ENCODE assay signal across 10 cellular contexts in the genomic region with DNA sequence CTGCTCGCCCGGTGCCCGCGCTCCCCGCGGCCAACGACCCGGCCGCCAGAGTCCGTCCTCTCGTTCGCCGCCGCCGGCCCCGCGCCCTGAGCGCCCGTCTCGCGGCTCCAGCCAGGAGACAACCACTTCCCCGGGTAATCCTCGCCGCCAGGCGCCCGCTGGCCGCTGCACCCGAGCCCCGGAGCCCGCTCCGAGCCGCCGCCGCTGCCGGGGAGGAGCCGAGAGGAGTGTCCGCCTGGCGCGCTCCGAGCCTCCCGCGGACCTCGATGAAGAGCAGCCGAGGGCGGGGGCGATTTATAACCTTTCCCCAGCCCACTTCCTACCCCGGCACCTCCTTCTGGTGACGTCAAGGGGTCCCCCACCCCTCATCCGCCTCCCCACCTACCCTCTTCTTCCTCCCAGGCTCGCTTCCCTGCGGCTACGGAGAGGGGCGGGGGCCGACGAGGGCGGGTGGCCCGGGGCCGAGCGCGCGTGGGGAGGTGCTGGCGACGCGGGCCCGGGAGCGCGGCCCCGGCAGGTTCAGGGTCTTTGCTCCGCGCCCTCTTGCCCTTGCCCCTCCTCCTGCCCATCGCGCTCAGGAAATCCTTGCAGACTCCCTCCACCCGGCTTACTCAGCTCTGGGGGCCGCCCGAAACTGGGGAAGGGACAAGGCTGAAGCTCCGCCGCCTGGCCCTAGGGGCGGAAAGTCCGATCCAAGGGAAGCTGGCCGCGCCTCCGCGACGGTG. TPM values are rescaled to one million over a fixed set of nuclear protein-coding genes. Genes with fewer than 3 reads are reported as not detected.
DNase-seq lines count a peak whose midpoint lies in the region; ATAC-seq, FAIRE-seq and TF ChIP-seq lines count a peak whose summit lies in the region.
"Had no signal": no experiment of that assay in that cellular context is flagged by ENCODE, and none has a peak within 500 bp of the region (broad histone marks: within the 10 kb centered on the region; RNA-seq: fewer than 3 reads in every experiment).

Gene FLT1 (minus strand): TSS at position 268 of the 725 bp plus-strand sequence. CDS start 285 bp downstream, outside the sequence.

- H3K4me3 ChIP-seq in A549 (peak within 1 kb of the TSS; percentile 36), tibial artery (peak within 1 kb of the TSS; percentile 46 to 49)
- H3K4me3 ChIP-seq in naive thymus-derived CD4-positive, alpha-beta T cell (ENCODE audit: low read length), result peak within 1 kb of the TSS; percentile 44

- no peaks in the 10 kb centered on the region for H3K9me3 Mint-ChIP-seq in naive thymus-derived CD4-positive, alpha-beta T cell

- peaks cover 0 to 55% (median 37%) of the 10 kb centered on the region in 7 donors for H3K4me1 Mint-ChIP-seq in naive thymus-derived CD4-positive, alpha-beta T cell

- FAIRE-seq in A549 (lab: Jason Lieb, UNC), result no peak
- FAIRE-seq: GM18507 had no signal

- H3K9me3 ChIP-seq in A549 (no peaks in the 10 kb centered on the region), tibial artery (no peaks in the 10 kb centered on the region)
- H3K9me3 ChIP-seq in naive thymus-derived CD4-positive, alpha-beta T cell (ENCODE audit: control insufficient read depth in 2 of 3, low read length in 3 of 3), result no peaks in the 10 kb centered on the region

- no peak for DNase-seq in A549 (ENCODE audit: low read depth in 1 of 2, low spot score in 1 of 2)
- peak; percentile 6 for DNase-seq in activated CD4-positive, alpha-beta T cell treated with anti-CD3 and anti-CD28 coated beads, Interleukin-2, amount 50 U/mL, for 1 hour
- DNase-seq in fibroblast of gingiva (ENCODE audit: low read depth), result peak; percentile 34
- DNase-seq in naive thymus-derived CD4-positive, alpha-beta T cell, result peak; percentile 27 to 65 (median 55)
- no peak for DNase-seq in tibial artery
- no peak for DNase-seq in GF-D8 (lab: John Stamatoyannopoulos, UW)

- H3K27ac ChIP-seq in A549 (no peak within 1 kb of the TSS), tibial artery (peak within 1 kb of the TSS in 1 of 2 donors; percentile 6)
- peak within 1 kb of the TSS; percentile 30 for H3K27ac ChIP-seq in naive thymus-derived CD4-positive, alpha-beta T cell (ENCODE audit: low read depth, low read length)
- H3K27ac ChIP-seq: epithelial cell of prostate had no signal

- H3K4me1 ChIP-seq in A549, result peaks cover 3% of the 10 kb centered on the region; the same call in 1 of the 3 replicates
- peaks cover 0 to 13% of the 10 kb centered on the region in 2 donors for H3K4me1 ChIP-seq in naive thymus-derived CD4-positive, alpha-beta T cell (ENCODE audit: control insufficient read depth in 2 of 2, insufficient read depth in 2 of 2, low read length in 2 of 2)
- peaks cover 0 to 24% (median 24%) of the 10 kb centered on the region in 4 donors for H3K4me1 ChIP-seq in tibial artery

- H3K27me3 Mint-ChIP-seq in naive thymus-derived CD4-positive, alpha-beta T cell, result peaks cover 7 to 61% (median 52%) of the 10 kb centered on the region in 5 donors

- TF ChIP-seq POLR2A in A549 (IDR thresholded peaks at IDR 0.05; ENCODE audit: low read length), result no peak
- peak; percentile 71 for TF ChIP-seq POLR2A in GM19099 (IDR thresholded peaks at IDR 0.05; ENCODE audit: extremely low read depth, insufficient read length, low read depth)

- CTCF ChIA-PET in A549 (lab: Yijun Ruan, JAX), result interaction anchor here (0.7 kb wide), 1 partner anchor 65 kb away, joined by 4 read pairs; no protein-coding TSS in a partner anchor
- CTCF ChIA-PET in naive thymus-derived CD4-positive, alpha-beta T cell (lab: Charles Lee), result no interaction called here

- peak within 1 kb of the TSS; percentile 69 for H3K4me2 ChIP-seq in A549

- H3K4me3 Mint-ChIP-seq in naive thymus-derived CD4-positive, alpha-beta T cell, result peak within 1 kb of the TSS; percentile 23 to 85 (median 74)

- intact Hi-C loops in naive thymus-derived CD4-positive, alpha-beta T cell (cut with micrococcal nuclease), result loop anchor here (5.0 to 10.0 kb wide), 5 partner anchors 37 to 300 kb away; partner anchors contain the start of gene SLC46A3 (in 1 of the 2)
- intact Hi-C loops in tibial artery (cut with DNase I; ENCODE audit: low total_unique reads), result no loop called here

- peak within 1 kb of the TSS in 5 of 9 donors; percentile 28 to 76 (median 61) for H3K27ac Mint-ChIP-seq in naive thymus-derived CD4-positive, alpha-beta T cell

- peaks cover 0 to 3% (median 0%) of the 10 kb centered on the region in 5 donors for H3K36me3 Mint-ChIP-seq in naive thymus-derived CD4-positive, alpha-beta T cell

- 28% methylated on average over 6 of the region's 84 CpGs for WGBS in A549 (ENCODE audit: missing lambda C conversion rate)

- TF ChIP-seq CTCF in A549 (IDR thresholded peaks at IDR 0.05) (no peak), tibial artery (IDR thresholded peaks at IDR 0.05) (no peak)

- POLR2A ChIA-PET in A549 (lab: Yijun Ruan, JAX), result no interaction called here
- POLR2A ChIA-PET in naive thymus-derived CD4-positive, alpha-beta T cell (lab: Charles Lee), result interaction anchor here (1.5 kb wide), 1 partner anchor 9 kb away, joined by 4 read pairs; no protein-coding TSS in a partner anchor

- TF ChIP-seq EP300 in A549 (IDR thresholded peaks at IDR 0.05), result no peak

- no peak for TF ChIP-seq RAD21 in A549 (conservative IDR thresholded peaks at IDR 0.05 in 1 of 2, IDR thresholded peaks at IDR 0.05 in 1 of 2)

- ATAC-seq in A549 (peak in 1 of 2 experiments; percentile 40; a peak in 3 of 6 replicates), HG03520 (IDR thresholded peaks at IDR 0.05; ENCODE audit: unreplicated experiment) (no peak)
- ATAC-seq in naive thymus-derived CD4-positive, alpha-beta T cell, result peak; percentile 39

- H3K27me3 ChIP-seq in naive thymus-derived CD4-positive, alpha-beta T cell (ENCODE audit: control insufficient read depth in 2 of 2, insufficient read depth in 2 of 2, low read length in 2 of 2), result no peaks in the 10 kb centered on the region
- H3K27me3 ChIP-seq in tibial artery, result peaks cover 0 to 61% of the 10 kb centered on the region in 2 donors

- no peaks in the 10 kb centered on the region for H3K36me3 ChIP-seq in naive thymus-derived CD4-positive, alpha-beta T cell (ENCODE audit: control insufficient read depth in 2 of 3, insufficient read depth in 3 of 3, low read length in 3 of 3)
- H3K36me3 ChIP-seq in tibial artery, result no peaks in the 10 kb centered on the region

TF ChIP-seq in A549, 52 proteins besides CTCF, POLR2A, EP300 and RAD21:
- TF ChIP-seq RARB (CRISPR knock-in tag; IDR thresholded peaks at IDR 0.05) (no peak), MYC (IDR thresholded peaks at IDR 0.05; ENCODE audit: borderline replicate concordance, low read length) (no peak), TP53 (CRISPR knock-in tag; IDR thresholded peaks at IDR 0.05) (no peak), FOXS1 (CRISPR knock-in tag; IDR thresholded peaks at IDR 0.05) (no peak), CEBPB (IDR thresholded peaks at IDR 0.05) (no peak), ZNF302 (CRISPR knock-in tag; IDR thresholded peaks at IDR 0.05) (no peak), RFX5 (IDR thresholded peaks at IDR 0.05) (no peak), ZFP36 (IDR thresholded peaks at IDR 0.05; ENCODE audit: borderline replicate concordance, partially characterized antibody) (no peak), HEYL (CRISPR knock-in tag; IDR thresholded peaks at IDR 0.05) (no peak), FOSB (CRISPR knock-in tag; IDR thresholded peaks at IDR 0.05) (no peak), EHMT2 (IDR thresholded peaks at IDR 0.05; ENCODE audit: low read depth) (no peak), HOXB13 (CRISPR knock-in tag; IDR thresholded peaks at IDR 0.05; ENCODE audit: low read depth) (no peak), HES2 (IDR thresholded peaks at IDR 0.05) (no peak)
- TF ChIP-seq, protein P1, sequence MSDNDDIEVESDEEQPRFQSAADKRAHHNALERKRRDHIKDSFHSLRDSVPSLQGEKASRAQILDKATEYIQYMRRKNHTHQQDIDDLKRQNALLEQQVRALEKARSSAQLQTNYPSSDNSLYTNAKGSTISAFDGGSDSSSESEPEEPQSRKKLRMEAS (IDR thresholded peaks at IDR 0.05), result no peak

RNA-seq across cellular contexts. Expression of gene FLT1, which starts in this region (rescaled TPM):
- polyA plus RNA-seq in A549 (2011; rRNA removed) (not detected in 2 replicates), A549 (2017; fragmentation: RNase III; extraction: RNeasy Plus Mini Kit Qiagen cat#74134 plus additional on column Dnase treatment) (not detected in 3 replicates)
- not detected in 2 replicates for polyA plus RNA-seq in A549 (2012; cell fraction: cytosol; rRNA removed)
- not detected in 2 replicates for polyA plus RNA-seq in A549 (2012; cell fraction: nucleus; rRNA removed)
- 0.05 TPM in 1 of 2 replicates, not detected in the other for polyA minus RNA-seq in A549 (2011; rRNA and poly(A)+ RNA removed)
- 1 to 10 TPM; 1.7 to 2.7 (median 2.3) TPM for total RNA-seq in naive thymus-derived CD4-positive, alpha-beta T cell
- polyA plus RNA-seq in naive thymus-derived CD4-positive, alpha-beta T cell, result 1 to 10 TPM; 1.7 to 2.2 TPM

Comparison
In these comparisons a context has a peak if more than half of its experiments do, and no peak if none do; other contexts are left out.
1. DNase-seq: peak in activated CD4-positive, alpha-beta T cell treated with anti-CD3 and anti-CD28 coated beads, Interleukin-2, amount 50 U/mL, for 1 hour (single experiment), fibroblast of gingiva (single experiment) and naive thymus-derived CD4-positive, alpha-beta T cell (9 of 9); none in A549 (0 of 2), tibial artery (0 of 2) and GF-D8 (single experiment).
2. Peak in every context shown above with its lines, with median percentiles within 50 percentile points of each other: H3K4me3 ChIP-seq.